Comparison of ENCODE assay signal across 1 cellular context in the genomic region with DNA sequence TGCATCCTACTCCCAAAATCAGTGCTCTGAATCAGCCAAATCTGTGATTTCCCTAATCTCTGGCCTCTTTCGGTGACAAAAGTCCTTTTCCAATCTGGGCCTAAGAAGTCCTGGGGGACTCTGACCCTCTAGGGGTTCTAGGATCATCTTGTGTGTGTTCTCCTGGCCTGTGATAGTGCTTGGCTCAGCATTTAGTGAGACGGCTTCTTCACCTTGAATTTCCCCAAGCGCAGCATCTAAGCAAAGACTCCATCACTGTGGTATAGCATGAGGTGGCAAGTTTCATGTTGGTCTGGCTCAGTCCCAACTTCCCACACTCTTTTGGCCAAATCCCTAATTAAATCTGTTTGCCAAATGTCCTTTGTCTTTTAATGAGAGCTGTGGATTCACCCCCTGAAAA.
TF ChIP-seq lines count a peak whose summit lies in the region.

No MANE protein-coding gene starts in this region.

TF ChIP-seq in GM23338, 12 proteins besides CTCF, POLR2A, EP300 and RAD21:
- TF ChIP-seq, protein P1, sequence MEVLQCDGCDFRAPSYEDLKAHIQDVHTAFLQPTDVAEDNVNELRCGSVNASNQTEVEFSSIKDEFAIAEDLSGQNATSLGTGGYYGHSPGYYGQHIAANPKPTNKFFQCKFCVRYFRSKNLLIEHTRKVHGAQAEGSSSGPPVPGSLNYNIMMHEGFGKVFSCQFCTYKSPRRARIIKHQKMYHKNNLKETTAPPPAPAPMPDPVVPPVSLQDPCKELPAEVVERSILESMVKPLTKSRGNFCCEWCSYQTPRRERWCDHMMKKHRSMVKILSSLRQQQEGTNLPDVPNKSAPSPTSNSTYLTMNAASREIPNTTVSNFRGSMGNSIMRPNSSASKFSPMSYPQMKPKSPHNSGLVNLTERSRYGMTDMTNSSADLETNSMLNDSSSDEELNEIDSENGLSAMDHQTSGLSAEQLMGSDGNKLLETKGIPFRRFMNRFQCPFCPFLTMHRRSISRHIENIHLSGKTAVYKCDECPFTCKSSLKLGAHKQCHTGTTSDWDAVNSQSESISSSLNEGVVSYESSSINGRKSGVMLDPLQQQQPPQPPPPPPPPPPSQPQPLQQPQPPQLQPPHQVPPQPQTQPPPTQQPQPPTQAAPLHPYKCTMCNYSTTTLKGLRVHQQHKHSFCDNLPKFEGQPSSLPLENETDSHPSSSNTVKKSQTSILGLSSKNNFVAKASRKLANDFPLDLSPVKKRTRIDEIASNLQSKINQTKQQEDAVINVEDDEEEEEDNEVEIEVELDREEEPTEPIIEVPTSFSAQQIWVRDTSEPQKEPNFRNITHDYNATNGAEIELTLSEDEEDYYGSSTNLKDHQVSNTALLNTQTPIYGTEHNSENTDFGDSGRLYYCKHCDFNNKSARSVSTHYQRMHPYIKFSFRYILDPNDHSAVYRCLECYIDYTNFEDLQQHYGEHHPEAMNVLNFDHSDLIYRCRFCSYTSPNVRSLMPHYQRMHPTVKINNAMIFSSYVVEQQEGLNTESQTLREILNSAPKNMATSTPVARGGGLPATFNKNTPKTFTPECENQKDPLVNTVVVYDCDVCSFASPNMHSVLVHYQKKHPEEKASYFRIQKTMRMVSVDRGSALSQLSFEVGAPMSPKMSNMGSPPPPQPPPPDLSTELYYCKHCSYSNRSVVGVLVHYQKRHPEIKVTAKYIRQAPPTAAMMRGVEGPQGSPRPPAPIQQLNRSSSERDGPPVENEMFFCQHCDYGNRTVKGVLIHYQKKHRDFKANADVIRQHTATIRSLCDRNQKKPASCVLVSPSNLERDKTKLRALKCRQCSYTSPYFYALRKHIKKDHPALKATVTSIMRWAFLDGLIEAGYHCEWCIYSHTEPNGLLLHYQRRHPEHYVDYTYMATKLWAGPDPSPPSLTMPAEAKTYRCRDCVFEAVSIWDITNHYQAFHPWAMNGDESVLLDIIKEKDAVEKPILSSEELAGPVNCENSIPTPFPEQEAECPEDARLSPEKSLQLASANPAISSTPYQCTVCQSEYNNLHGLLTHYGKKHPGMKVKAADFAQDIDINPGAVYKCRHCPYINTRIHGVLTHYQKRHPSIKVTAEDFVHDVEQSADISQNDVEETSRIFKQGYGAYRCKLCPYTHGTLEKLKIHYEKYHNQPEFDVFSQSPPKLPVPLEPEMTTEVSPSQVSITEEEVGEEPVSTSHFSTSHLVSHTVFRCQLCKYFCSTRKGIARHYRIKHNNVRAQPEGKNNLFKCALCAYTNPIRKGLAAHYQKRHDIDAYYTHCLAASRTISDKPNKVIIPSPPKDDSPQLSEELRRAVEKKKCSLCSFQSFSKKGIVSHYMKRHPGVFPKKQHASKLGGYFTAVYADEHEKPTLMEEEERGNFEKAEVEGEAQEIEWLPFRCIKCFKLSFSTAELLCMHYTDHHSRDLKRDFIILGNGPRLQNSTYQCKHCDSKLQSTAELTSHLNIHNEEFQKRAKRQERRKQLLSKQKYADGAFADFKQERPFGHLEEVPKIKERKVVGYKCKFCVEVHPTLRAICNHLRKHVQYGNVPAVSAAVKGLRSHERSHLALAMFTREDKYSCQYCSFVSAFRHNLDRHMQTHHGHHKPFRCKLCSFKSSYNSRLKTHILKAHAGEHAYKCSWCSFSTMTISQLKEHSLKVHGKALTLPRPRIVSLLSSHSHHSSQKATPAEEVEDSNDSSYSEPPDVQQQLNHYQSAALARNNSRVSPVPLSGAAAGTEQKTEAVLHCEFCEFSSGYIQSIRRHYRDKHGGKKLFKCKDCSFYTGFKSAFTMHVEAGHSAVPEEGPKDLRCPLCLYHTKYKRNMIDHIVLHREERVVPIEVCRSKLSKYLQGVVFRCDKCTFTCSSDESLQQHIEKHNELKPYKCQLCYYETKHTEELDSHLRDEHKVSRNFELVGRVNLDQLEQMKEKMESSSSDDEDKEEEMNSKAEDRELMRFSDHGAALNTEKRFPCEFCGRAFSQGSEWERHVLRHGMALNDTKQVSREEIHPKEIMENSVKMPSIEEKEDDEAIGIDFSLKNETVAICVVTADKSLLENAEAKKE (CRISPR knock-in tag; IDR thresholded peaks at IDR 0.05) = no peak
- no peak for TF ChIP-seq JUNB (IDR thresholded peaks at IDR 0.05; ENCODE audit: unreplicated experiment)
- no peak for TF ChIP-seq ZNF114 (CRISPR knock-in tag; IDR thresholded peaks at IDR 0.05)
- TF ChIP-seq EZH2phosphoT487 (IDR thresholded peaks at IDR 0.05; ENCODE audit: unreplicated experiment) = no peak
- TF ChIP-seq POLR2AphosphoS5 (IDR thresholded peaks at IDR 0.05; ENCODE audit: low read depth) = no peak
- no peak for TF ChIP-seq CREB1 (CRISPR knock-in tag; IDR thresholded peaks at IDR 0.05; ENCODE audit: low read depth)
- TF ChIP-seq, protein P2, sequence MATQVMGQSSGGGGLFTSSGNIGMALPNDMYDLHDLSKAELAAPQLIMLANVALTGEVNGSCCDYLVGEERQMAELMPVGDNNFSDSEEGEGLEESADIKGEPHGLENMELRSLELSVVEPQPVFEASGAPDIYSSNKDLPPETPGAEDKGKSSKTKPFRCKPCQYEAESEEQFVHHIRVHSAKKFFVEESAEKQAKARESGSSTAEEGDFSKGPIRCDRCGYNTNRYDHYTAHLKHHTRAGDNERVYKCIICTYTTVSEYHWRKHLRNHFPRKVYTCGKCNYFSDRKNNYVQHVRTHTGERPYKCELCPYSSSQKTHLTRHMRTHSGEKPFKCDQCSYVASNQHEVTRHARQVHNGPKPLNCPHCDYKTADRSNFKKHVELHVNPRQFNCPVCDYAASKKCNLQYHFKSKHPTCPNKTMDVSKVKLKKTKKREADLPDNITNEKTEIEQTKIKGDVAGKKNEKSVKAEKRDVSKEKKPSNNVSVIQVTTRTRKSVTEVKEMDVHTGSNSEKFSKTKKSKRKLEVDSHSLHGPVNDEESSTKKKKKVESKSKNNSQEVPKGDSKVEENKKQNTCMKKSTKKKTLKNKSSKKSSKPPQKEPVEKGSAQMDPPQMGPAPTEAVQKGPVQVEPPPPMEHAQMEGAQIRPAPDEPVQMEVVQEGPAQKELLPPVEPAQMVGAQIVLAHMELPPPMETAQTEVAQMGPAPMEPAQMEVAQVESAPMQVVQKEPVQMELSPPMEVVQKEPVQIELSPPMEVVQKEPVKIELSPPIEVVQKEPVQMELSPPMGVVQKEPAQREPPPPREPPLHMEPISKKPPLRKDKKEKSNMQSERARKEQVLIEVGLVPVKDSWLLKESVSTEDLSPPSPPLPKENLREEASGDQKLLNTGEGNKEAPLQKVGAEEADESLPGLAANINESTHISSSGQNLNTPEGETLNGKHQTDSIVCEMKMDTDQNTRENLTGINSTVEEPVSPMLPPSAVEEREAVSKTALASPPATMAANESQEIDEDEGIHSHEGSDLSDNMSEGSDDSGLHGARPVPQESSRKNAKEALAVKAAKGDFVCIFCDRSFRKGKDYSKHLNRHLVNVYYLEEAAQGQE (IDR thresholded peaks at IDR 0.05; ENCODE audit: unreplicated experiment) = no peak
- TF ChIP-seq STAT1 (IDR thresholded peaks at IDR 0.05; ENCODE audit: unreplicated experiment) = no peak
- TF ChIP-seq ZNF331 (CRISPR knock-in tag; IDR thresholded peaks at IDR 0.05; ENCODE audit: low read depth) = no peak
- TF ChIP-seq NANOG (IDR thresholded peaks at IDR 0.05; ENCODE audit: borderline replicate concordance) = no peak
- TF ChIP-seq EZH2 (IDR thresholded peaks at IDR 0.05; ENCODE audit: low read depth, unreplicated experiment) = no peak
- TF ChIP-seq, protein P3, sequence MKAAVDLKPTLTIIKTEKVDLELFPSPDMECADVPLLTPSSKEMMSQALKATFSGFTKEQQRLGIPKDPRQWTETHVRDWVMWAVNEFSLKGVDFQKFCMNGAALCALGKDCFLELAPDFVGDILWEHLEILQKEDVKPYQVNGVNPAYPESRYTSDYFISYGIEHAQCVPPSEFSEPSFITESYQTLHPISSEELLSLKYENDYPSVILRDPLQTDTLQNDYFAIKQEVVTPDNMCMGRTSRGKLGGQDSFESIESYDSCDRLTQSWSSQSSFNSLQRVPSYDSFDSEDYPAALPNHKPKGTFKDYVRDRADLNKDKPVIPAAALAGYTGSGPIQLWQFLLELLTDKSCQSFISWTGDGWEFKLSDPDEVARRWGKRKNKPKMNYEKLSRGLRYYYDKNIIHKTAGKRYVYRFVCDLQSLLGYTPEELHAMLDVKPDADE (IDR thresholded peaks at IDR 0.05) = no peak
TF ChIP-seq in GM23338: peak in this region for 0.
